In genomic region chr12:82015623-82016347, GRCh38 we compare ENCODE assay signal across 13 cellular contexts.
DNase-seq lines count a peak whose midpoint lies in the region; ATAC-seq lines count a peak whose summit lies in the region.
"Had no signal": no experiment of that assay in that cellular context is flagged by ENCODE, and none has a peak within 500 bp of the region (broad histone marks: within the 10 kb centered on the region; RNA-seq: fewer than 3 reads in every experiment).

No MANE protein-coding gene starts in this region.

- peaks cover 0 to 6% of the 10 kb centered on the region in 2 donors for H3K27me3 Mint-ChIP-seq in natural killer cell treated with Interleukin-12 subunit alpha and Interleukin-12 subunit beta and Interleukin-15 and Interleukin-18, amount 100 ng/mL, for 72 hours

- no peak overlapping the region for H3K4me3 Mint-ChIP-seq in natural killer cell treated with Interleukin-12 subunit alpha and Interleukin-12 subunit beta and Interleukin-15 and Interleukin-18, amount 100 ng/mL, for 72 hours

- peaks cover 4% of the 10 kb centered on the region for H3K9me3 Mint-ChIP-seq in natural killer cell treated with Interleukin-12 subunit alpha and Interleukin-12 subunit beta and Interleukin-15 and Interleukin-18, amount 100 ng/mL, for 72 hours

- no peak overlapping the region for H3K27ac Mint-ChIP-seq in natural killer cell treated with Interleukin-12 subunit alpha and Interleukin-12 subunit beta and Interleukin-15 and Interleukin-18, amount 100 ng/mL, for 72 hours

- peak; percentile 63 for DNase-seq in left kidney (ENCODE audit: low read depth, low spot score)
- DNase-seq in natural killer cell treated with Interleukin-12 subunit alpha and Interleukin-12 subunit beta and Interleukin-15 and Interleukin-18, amount 100 ng/mL, for 72 hours (ENCODE audit: low spot score) = no peak
- no peak for DNase-seq in iPS-NIHi11 (ENCODE audit: low spot score)
- DNase-seq in NCI-H1048 (lab: John Stamatoyannopoulos, UW) = no peak
- DNase-seq in AG20443 (ENCODE audit: low spot score) = no peak
- DNase-seq: activated CD4-positive, CD25-positive, alpha-beta regulatory T cell; activated T-cell treated with anti-CD3 and anti-CD28 coated beads, Interleukin-2, amount 50 U/mL, for 1 hour; amygdala; dermis blood vessel endothelial cell; right cardiac atrium had no signal

- ATAC-seq in GM19023 (IDR thresholded peaks at IDR 0.05; ENCODE audit: unreplicated experiment) = peak; percentile 73
- peak; percentile 89 for ATAC-seq in HG02588 (IDR thresholded peaks at IDR 0.05; ENCODE audit: unreplicated experiment)
- peak; percentile 95 for ATAC-seq in HG03354 (IDR thresholded peaks at IDR 0.05; ENCODE audit: poor library complexity, severe bottlenecking, unreplicated experiment)
- no peak for ATAC-seq in natural killer cell treated with Interleukin-12 subunit alpha and Interleukin-12 subunit beta and Interleukin-15 and Interleukin-18, amount 100 ng/mL, for 72 hours
- ATAC-seq: right cardiac atrium had no signal

- no peaks in the 10 kb centered on the region for H3K36me3 Mint-ChIP-seq in natural killer cell treated with Interleukin-12 subunit alpha and Interleukin-12 subunit beta and Interleukin-15 and Interleukin-18, amount 100 ng/mL, for 72 hours

- no peaks in the 10 kb centered on the region for H3K4me1 Mint-ChIP-seq in natural killer cell treated with Interleukin-12 subunit alpha and Interleukin-12 subunit beta and Interleukin-15 and Interleukin-18, amount 100 ng/mL, for 72 hours (ENCODE audit: low read depth in 2 of 2)

Comparison
In these comparisons a context has a peak if more than half of its experiments do, and no peak if none do; other contexts are left out.
1. ATAC-seq: peak in GM19023 (single experiment), HG02588 (single experiment) and HG03354 (single experiment); none in natural killer cell treated with Interleukin-12 subunit alpha and Interleukin-12 subunit beta and Interleukin-15 and Interleukin-18, amount 100 ng/mL, for 72 hours (0 of 2).